ENCODE assay signal across 14 cellular contexts in genomic region chrX:109847257-109848187, GRCh38.
DNase-seq lines count a peak whose midpoint lies in the region; ATAC-seq, FAIRE-seq and TF ChIP-seq lines count a peak whose summit lies in the region.
"Had no signal": no experiment of that assay in that cellular context is flagged by ENCODE, and none has a peak within 500 bp of the region (broad histone marks: within the 10 kb centered on the region; RNA-seq: fewer than 3 reads in every experiment).

No MANE protein-coding gene starts in this region.

- no peak for ATAC-seq in HG03097 (IDR thresholded peaks at IDR 0.05; ENCODE audit: low FRiP score, unreplicated experiment)

- peak; percentile 29 for FAIRE-seq in D721Med (lab: Jason Lieb, UNC)
- FAIRE-seq: frontal cortex had no signal

- H3K36me3 Mint-ChIP-seq in osteocyte (ENCODE audit: unreplicated experiment): no peaks in the 10 kb centered on the region

- H3K27ac Mint-ChIP-seq in osteocyte (ENCODE audit: unreplicated experiment): peak overlapping the region; percentile 66

- H3K4me1 ChIP-seq in spleen: peaks cover 0 to 5% (median 0%) of the 10 kb centered on the region in 6 donors
- H3K4me1 ChIP-seq: thyroid gland had no signal

- H3K27me3 ChIP-seq in spleen (replicated peaks in 1 of 7): no peaks in the 10 kb centered on the region
- H3K27me3 ChIP-seq: thyroid gland had no signal

- H3K9me3 Mint-ChIP-seq in osteocyte (ENCODE audit: unreplicated experiment): no peaks in the 10 kb centered on the region

- H3K4me3 Mint-ChIP-seq in osteocyte (ENCODE audit: unreplicated experiment): no peak overlapping the region

- H3K4me1 Mint-ChIP-seq in osteocyte (ENCODE audit: unreplicated experiment): peaks cover 22% of the 10 kb centered on the region

- H3K4me3 ChIP-seq in spleen: no peak overlapping the region
- H3K4me3 ChIP-seq: HAP-1, right lobe of liver, thyroid gland had no signal

- intact Hi-C loops in spleen (cut with DNase I; ENCODE audit: low total_unique reads): no loop called here

- WGBS in spleen, 5 donors: 69 to 88% (median 78%) methylated on average over 5 of the region's 5 CpGs

- H3K36me3 ChIP-seq in spleen: no peaks in the 10 kb centered on the region
- H3K36me3 ChIP-seq: HAP-1, right lobe of liver, thyroid gland had no signal

- H3K27me3 Mint-ChIP-seq in osteocyte (ENCODE audit: unreplicated experiment): no peaks in the 10 kb centered on the region

- peak overlapping the region; percentile 20 for H3K27ac ChIP-seq in epithelial cell of prostate
- no peak overlapping the region for H3K27ac ChIP-seq in spleen
- H3K27ac ChIP-seq: thyroid gland had no signal

- no peaks in the 10 kb centered on the region for H3K9me3 ChIP-seq in spleen
- H3K9me3 ChIP-seq: HAP-1, right lobe of liver, thyroid gland had no signal

- DNase-seq in D721Med (ENCODE audit: insufficient read length, low spot score) (no peak), MV-4-11 (lab: John Stamatoyannopoulos, UW) (peak; percentile 6), epithelial cell of prostate (ENCODE audit: low read depth, low spot score) (peak; percentile 22), osteocyte (ENCODE audit: extremely low spot score, unreplicated experiment) (no peak), spleen (no peak), DMS114 treated with DMSO at 0.1 percent for 48 hours (lab: John Stamatoyannopoulos, UW; ENCODE audit: unreplicated experiment) (no peak)
- no peak for DNase-seq in stimulated activated CD4-positive, alpha-beta T cell treated with anti-CD3 and anti-CD28 coated beads, Interleukin-4, amount 100 ng/mL, for 4 hours
- DNase-seq: activated T-cell treated with anti-CD3 and anti-CD28 coated beads for 4 hours, KG1, thyroid gland had no signal

- no peak for TF ChIP-seq POLR2A in spleen (IDR thresholded peaks at IDR 0.05)

- no peak for TF ChIP-seq CTCF in D721Med (IDR thresholded peaks at IDR 0.05; ENCODE audit: insufficient read depth, missing control alignments)
- no peak for TF ChIP-seq CTCF in osteocyte (IDR thresholded peaks at IDR 0.05)
- no peak for TF ChIP-seq CTCF in spleen (IDR thresholded peaks at IDR 0.05 in 8 of 11, conservative IDR thresholded peaks at IDR 0.05 in 3 of 11)

Comparison
In these comparisons a context has a peak if more than half of its experiments do, and no peak if none do; other contexts are left out.
1. DNase-seq: peak in MV-4-11 (single experiment) and epithelial cell of prostate (single experiment); none in D721Med (single experiment), osteocyte (single experiment), spleen (single experiment), DMS114 treated with DMSO at 0.1 percent for 48 hours (single experiment) and stimulated activated CD4-positive, alpha-beta T cell treated with anti-CD3 and anti-CD28 coated beads, Interleukin-4, amount 100 ng/mL, for 4 hours (0 of 2).